Comparison of ENCODE assay signal across 14 cellular contexts in genomic region chr9:113215142-113215541, GRCh38. TPM values are rescaled to one million over a fixed set of nuclear protein-coding genes. Genes with fewer than 3 reads are reported as not detected.
DNase-seq lines count a peak whose midpoint lies in the region; ATAC-seq, FAIRE-seq and TF ChIP-seq lines count a peak whose summit lies in the region.
"Had no signal": no experiment of that assay in that cellular context is flagged by ENCODE, and none has a peak within 500 bp of the region (broad histone marks: within the 10 kb centered on the region; RNA-seq: fewer than 3 reads in every experiment).

No MANE protein-coding gene starts in this region.

- H3K4me3 ChIP-seq in CD8-positive, alpha-beta memory T cell (ENCODE audit: low read length), result no peak overlapping the region
- no peak overlapping the region for H3K4me3 ChIP-seq in HEK293 (ENCODE audit: low read depth, low read length)
- H3K4me3 ChIP-seq in keratinocyte (ENCODE audit: control insufficient read depth in 2 of 3, extremely low read depth in 1 of 3, insufficient read depth in 2 of 3, low read depth in 1 of 3, low read length in 3 of 3), result no peak overlapping the region
- no peak overlapping the region for H3K4me3 ChIP-seq in esophagus squamous epithelium
- H3K4me3 ChIP-seq: skin epidermis had no signal

- DNase-seq in CD8-positive, alpha-beta memory T cell, result peak in 1 of 5 donors; percentile 31
- no peak for DNase-seq in activated T-helper 1 cell treated with anti-CD3 and anti-CD28 coated beads, Interleukin-12 subunit alpha, Interleukin-12 subunit beta, Interleukin-2, Interleukin-4 antibody, amounts not matched to agents 30 ng/mL and 10 ng/mL and 1 ng/mL, durations not matched to agents 14 hours and 24 hours and 36 hours (ENCODE audit: low spot score)
- DNase-seq in keratinocyte (ENCODE audit: low read depth, low spot score) (peak; percentile 32), esophagus squamous epithelium (lab: John Stamatoyannopoulos, UW) (no peak), NOMO-1 treated with dmso at 0.1 percent for 144 hours (lab: John Stamatoyannopoulos, UW; ENCODE audit: unreplicated experiment) (no peak), anterior cingulate cortex (lab: John Stamatoyannopoulos, UW) (no peak)
- DNase-seq: aorta, NCI-H526, WERI-Rb-1 had no signal

- H2AFZ ChIP-seq in keratinocyte (ENCODE audit: control insufficient read depth, low read length), result no peak overlapping the region

- peaks cover 61% of the 10 kb centered on the region for H3K79me2 ChIP-seq in keratinocyte (ENCODE audit: control insufficient read depth, insufficient read depth, low read length)

- CTCF ChIA-PET in CD8-positive, alpha-beta memory T cell (lab: Charles Lee), result no interaction called here
- CTCF ChIA-PET in HEK293 (lab: Yijun Ruan, JAX), result no interaction called here

- no peak overlapping the region for H3K4me3 Mint-ChIP-seq in CD8-positive, alpha-beta memory T cell
- H3K4me3 Mint-ChIP-seq in activated T-helper 1 cell treated with anti-CD3 and anti-CD28 coated beads, Interleukin-12 subunit alpha, Interleukin-12 subunit beta, Interleukin-2, Interleukin-4 antibody, amounts not matched to agents 30 ng/mL and 10 ng/mL and 1 ng/mL, durations not matched to agents 14 hours and 24 hours and 36 hours, result no peak overlapping the region
- H3K4me3 Mint-ChIP-seq: IgD-negative memory B cell had no signal

- no peaks in the 10 kb centered on the region for H4K20me1 ChIP-seq in keratinocyte (ENCODE audit: control insufficient read depth, extremely low read depth, insufficient read depth, low read length)

- H3K4me2 ChIP-seq in keratinocyte (ENCODE audit: control insufficient read depth, extremely low read depth, insufficient read depth, low read depth, low read length), result no peak overlapping the region

- WGBS in esophagus squamous epithelium, 2 donors, result 38 to 65% methylated on average over 3 of the region's 3 CpGs

- H3K9me1 ChIP-seq in keratinocyte (ENCODE audit: control insufficient read depth, extremely low read depth, insufficient read depth, low read length), result no peaks in the 10 kb centered on the region

- TF ChIP-seq CTCF in HEK293 (tag by site-specific recombination; IDR thresholded peaks at IDR 0.05), result no peak
- TF ChIP-seq CTCF in keratinocyte (optimal IDR thresholded peaks at IDR 0.05 in 1 of 3, IDR thresholded peaks at IDR 0.05 in 1 of 3, conservative IDR thresholded peaks at IDR 0.05 in 1 of 3; ENCODE audit: extremely low read depth in 1 of 3, insufficient read depth in 2 of 3, low read length in 3 of 3), result no peak
- TF ChIP-seq CTCF in esophagus squamous epithelium (IDR thresholded peaks at IDR 0.05), result no peak

- no peak for ATAC-seq in HG02763 (IDR thresholded peaks at IDR 0.05; ENCODE audit: unreplicated experiment)

- H3K36me3 Mint-ChIP-seq in CD8-positive, alpha-beta memory T cell, result peaks cover 0 to 36% (median 11%) of the 10 kb centered on the region in 3 donors
- H3K36me3 Mint-ChIP-seq in activated T-helper 1 cell treated with anti-CD3 and anti-CD28 coated beads, Interleukin-12 subunit alpha, Interleukin-12 subunit beta, Interleukin-2, Interleukin-4 antibody, amounts not matched to agents 30 ng/mL and 10 ng/mL and 1 ng/mL, durations not matched to agents 14 hours and 24 hours and 36 hours (ENCODE audit: low read depth), result peaks cover 31% of the 10 kb centered on the region
- H3K36me3 Mint-ChIP-seq: IgD-negative memory B cell had no signal

- H3K27ac Mint-ChIP-seq in CD8-positive, alpha-beta memory T cell, result peak overlapping the region in 5 of 8 donors; percentile 8 to 64 (median 30)
- peak overlapping the region; percentile 63 for H3K27ac Mint-ChIP-seq in activated T-helper 1 cell treated with anti-CD3 and anti-CD28 coated beads, Interleukin-12 subunit alpha, Interleukin-12 subunit beta, Interleukin-2, Interleukin-4 antibody, amounts not matched to agents 30 ng/mL and 10 ng/mL and 1 ng/mL, durations not matched to agents 14 hours and 24 hours and 36 hours
- H3K27ac Mint-ChIP-seq: IgD-negative memory B cell had no signal

- H3K36me3 ChIP-seq in CD8-positive, alpha-beta memory T cell (ENCODE audit: insufficient read depth, low read length), result no peaks in the 10 kb centered on the region
- peaks cover 0 to 9% of the 10 kb centered on the region in 2 experiments; a peak in 1 of 3 replicates for H3K36me3 ChIP-seq in HEK293 (ENCODE audit: control insufficient read depth in 2 of 2, insufficient read depth in 1 of 2, low read length in 2 of 2)
- peaks cover 0 to 3% of the 10 kb centered on the region in 2 experiments for H3K36me3 ChIP-seq in keratinocyte (ENCODE audit: control insufficient read depth in 2 of 2, extremely low read depth in 1 of 2, insufficient read depth in 2 of 2, low read length in 2 of 2)
- H3K36me3 ChIP-seq in esophagus squamous epithelium, result peaks cover 0 to 23% (median 2%) of the 10 kb centered on the region in 3 donors

- no peak overlapping the region for H3K9ac ChIP-seq in keratinocyte (ENCODE audit: control insufficient read depth, extremely low read depth, insufficient read depth, low read length)

- intact Hi-C loops in activated T-helper 1 cell treated with anti-CD3 and anti-CD28 coated beads, Interleukin-12 subunit alpha, Interleukin-12 subunit beta, Interleukin-2, Interleukin-4 antibody, amounts not matched to agents 30 ng/mL and 10 ng/mL and 1 ng/mL, durations not matched to agents 14 hours and 24 hours and 36 hours (cut with micrococcal nuclease), result no loop called here
- intact Hi-C loops in esophagus squamous epithelium (cut with DNase I), result no loop called here

- no peak for FAIRE-seq in keratinocyte (lab: Jason Lieb, UNC)
- FAIRE-seq: GM19239 had no signal

- peaks cover 42 to 67% (median 50%) of the 10 kb centered on the region in 3 donors for H3K4me1 Mint-ChIP-seq in CD8-positive, alpha-beta memory T cell
- peaks cover 36% of the 10 kb centered on the region for H3K4me1 Mint-ChIP-seq in activated T-helper 1 cell treated with anti-CD3 and anti-CD28 coated beads, Interleukin-12 subunit alpha, Interleukin-12 subunit beta, Interleukin-2, Interleukin-4 antibody, amounts not matched to agents 30 ng/mL and 10 ng/mL and 1 ng/mL, durations not matched to agents 14 hours and 24 hours and 36 hours (ENCODE audit: low read depth)

- POLR2A ChIA-PET in CD8-positive, alpha-beta memory T cell (lab: Charles Lee), result interaction anchor here (0.6 kb wide), 1 partner anchor 240 kb away, joined by 14 read pairs; no protein-coding TSS in a partner anchor
- POLR2A ChIA-PET in HEK293 (lab: Yijun Ruan, JAX), result no interaction called here

- no peaks in the 10 kb centered on the region for H3K9me3 Mint-ChIP-seq in CD8-positive, alpha-beta memory T cell
- no peaks in the 10 kb centered on the region for H3K9me3 Mint-ChIP-seq in activated T-helper 1 cell treated with anti-CD3 and anti-CD28 coated beads, Interleukin-12 subunit alpha, Interleukin-12 subunit beta, Interleukin-2, Interleukin-4 antibody, amounts not matched to agents 30 ng/mL and 10 ng/mL and 1 ng/mL, durations not matched to agents 14 hours and 24 hours and 36 hours
- H3K9me3 Mint-ChIP-seq: IgD-negative memory B cell had no signal

- H3K9me3 ChIP-seq in CD8-positive, alpha-beta memory T cell (ENCODE audit: low read length), result no peaks in the 10 kb centered on the region
- no peaks in the 10 kb centered on the region for H3K9me3 ChIP-seq in HEK293 (ENCODE audit: control insufficient read depth, insufficient read depth, low read depth, low read length)
- no peaks in the 10 kb centered on the region for H3K9me3 ChIP-seq in keratinocyte (ENCODE audit: control insufficient read depth, low read depth, low read length)
- no peaks in the 10 kb centered on the region for H3K9me3 ChIP-seq in esophagus squamous epithelium

- dilution Hi-C loops in keratinocyte (cut with MboI; ENCODE audit: extremely low pct_ligation_motif_present, low sequenced_read_pairs), result no loop called here

- H3K4me1 ChIP-seq in CD8-positive, alpha-beta memory T cell (ENCODE audit: insufficient read depth, low read length), result peaks cover 18% of the 10 kb centered on the region
- H3K4me1 ChIP-seq in HEK293 (ENCODE audit: control insufficient read depth, insufficient read depth, low read length), result no peaks in the 10 kb centered on the region
- peaks cover 14% of the 10 kb centered on the region for H3K4me1 ChIP-seq in keratinocyte (ENCODE audit: control insufficient read depth, extremely low read depth, insufficient read depth, low read length)
- H3K4me1 ChIP-seq in esophagus squamous epithelium, result peaks cover 7 to 50% (median 12%) of the 10 kb centered on the region in 3 donors

- no peak overlapping the region for H3K27ac ChIP-seq in CD8-positive, alpha-beta memory T cell (ENCODE audit: low read depth, low read length)
- H3K27ac ChIP-seq in HEK293 (ENCODE audit: extremely low read depth, low read depth, low read length) (no peak overlapping the region), keratinocyte (ENCODE audit: control insufficient read depth, insufficient read depth, low read length) (no peak overlapping the region), esophagus squamous epithelium (no peak overlapping the region)
- H3K27ac ChIP-seq: WERI-Rb-1 had no signal

- TF ChIP-seq POLR2A in esophagus squamous epithelium (IDR thresholded peaks at IDR 0.05), result no peak

- no peaks in the 10 kb centered on the region for H3K27me3 Mint-ChIP-seq in CD8-positive, alpha-beta memory T cell
- H3K27me3 Mint-ChIP-seq in activated T-helper 1 cell treated with anti-CD3 and anti-CD28 coated beads, Interleukin-12 subunit alpha, Interleukin-12 subunit beta, Interleukin-2, Interleukin-4 antibody, amounts not matched to agents 30 ng/mL and 10 ng/mL and 1 ng/mL, durations not matched to agents 14 hours and 24 hours and 36 hours (ENCODE audit: insufficient read depth), result no peaks in the 10 kb centered on the region
- H3K27me3 Mint-ChIP-seq: IgD-negative memory B cell had no signal

- no peaks in the 10 kb centered on the region for H3K27me3 ChIP-seq in CD8-positive, alpha-beta memory T cell (ENCODE audit: insufficient read depth, low read length, poor library complexity, severe bottlenecking)
- H3K27me3 ChIP-seq in keratinocyte (ENCODE audit: control insufficient read depth, extremely low read depth, insufficient read depth, low read length) (no peaks in the 10 kb centered on the region), esophagus squamous epithelium (no peaks in the 10 kb centered on the region)

RNA-seq across cellular contexts. Expression of gene FKBP15, which starts 5.9 kb away (rescaled TPM):
- total RNA-seq in CD8-positive, alpha-beta memory T cell, result 10 to 100 TPM; 29.8 to 30.7 TPM
- polyA plus RNA-seq in CD8-positive, alpha-beta memory T cell, result 17.7 TPM
- total RNA-seq in activated T-helper 1 cell treated with anti-CD3 and anti-CD28 coated beads, Interleukin-12 subunit alpha, Interleukin-12 subunit beta, Interleukin-2, Interleukin-4 antibody, amounts not matched to agents 30 ng/mL and 10 ng/mL and 1 ng/mL, durations not matched to agents 14 hours and 24 hours and 36 hours, result 34.9 and 35.8 TPM in 2 replicates
- 22.4 to 31.4 TPM (median 22.7 TPM) in 3 replicates for polyA plus RNA-seq in keratinocyte
- polyA plus RNA-seq in keratinocyte (2011; ENCODE audit: low read depth), result 67.2 TPM
- 14.2 and 17.0 TPM in 2 replicates for polyA plus RNA-seq in keratinocyte (2011; cell fraction: cytosol; rRNA removed)
- polyA plus RNA-seq in keratinocyte (2011; cell fraction: nucleus; rRNA removed), result 41.2 and 42.6 TPM in 2 replicates
- polyA plus RNA-seq in keratinocyte (2012; ENCODE audit: low replicate concordance), result 17.8 and 21.2 TPM in 2 replicates
- 52.3 to 64.6 TPM (median 63.5 TPM) in 3 replicates for polyA minus RNA-seq in keratinocyte
- 15.2 TPM for polyA minus RNA-seq in keratinocyte (2011; cell fraction: cytosol; rRNA and poly(A)+ RNA removed)
- 32.4 and 48.2 TPM in 2 replicates for polyA minus RNA-seq in keratinocyte (2011; cell fraction: nucleus; rRNA and poly(A)+ RNA removed)
- total RNA-seq in esophagus squamous epithelium, result 10 to 100 TPM; 17.7 to 23.3 (median 20.5) TPM

RNA-seq across cellular contexts. Expression of gene SLC31A1, which starts 6.2 kb away (rescaled TPM):
- total RNA-seq in CD8-positive, alpha-beta memory T cell, result 10 to 100 TPM; 13.7 to 15.1 TPM
- polyA plus RNA-seq in CD8-positive, alpha-beta memory T cell, result 3.4 TPM
- 16.1 and 17.6 TPM in 2 replicates for total RNA-seq in activated T-helper 1 cell treated with anti-CD3 and anti-CD28 coated beads, Interleukin-12 subunit alpha, Interleukin-12 subunit beta, Interleukin-2, Interleukin-4 antibody, amounts not matched to agents 30 ng/mL and 10 ng/mL and 1 ng/mL, durations not matched to agents 14 hours and 24 hours and 36 hours
- 15.7 to 21.1 TPM (median 20.3 TPM) in 3 replicates for polyA plus RNA-seq in keratinocyte
- 13.4 TPM for polyA plus RNA-seq in keratinocyte (2011; ENCODE audit: low read depth)
- polyA plus RNA-seq in keratinocyte (2011; cell fraction: cytosol; rRNA removed), result 10.7 and 16.3 TPM in 2 replicates
- polyA plus RNA-seq in keratinocyte (2011; cell fraction: nucleus; rRNA removed), result 20.6 and 24.9 TPM in 2 replicates
- 18.7 and 25.3 TPM in 2 replicates for polyA plus RNA-seq in keratinocyte (2012; ENCODE audit: low replicate concordance)
- 8.0 to 21.6 TPM (median 15.4 TPM) in 3 replicates for polyA minus RNA-seq in keratinocyte
- 9.0 TPM for polyA minus RNA-seq in keratinocyte (2011; cell fraction: cytosol; rRNA and poly(A)+ RNA removed)
- 12.5 and 20.7 TPM in 2 replicates for polyA minus RNA-seq in keratinocyte (2011; cell fraction: nucleus; rRNA and poly(A)+ RNA removed)
- total RNA-seq in esophagus squamous epithelium, result 10 to 100 TPM; 11.0 to 23.4 (median 17.8) TPM
